In genomic region chr3:11509175-11510000, GRCh38 we compare ENCODE assay signal across 8 cellular contexts.
DNase-seq lines count a peak whose midpoint lies in the region; ATAC-seq and TF ChIP-seq lines count a peak whose summit lies in the region.

No MANE protein-coding gene starts in this region.

- H3K27ac ChIP-seq in muscle layer of colon (ENCODE audit: low read depth, low read length), result peak overlapping the region; percentile 64

- no peak overlapping the region for H3K9ac ChIP-seq in muscle layer of colon (ENCODE audit: low read length)

- no peak for ATAC-seq in HG02870 (IDR thresholded peaks at IDR 0.05; ENCODE audit: unreplicated experiment)

- H3K4me3 ChIP-seq in epithelial cell of esophagus (ENCODE audit: low read length) (no peak overlapping the region), muscle layer of colon (ENCODE audit: low read depth in 1 of 2, low read length in 2 of 2) (peak overlapping the region in 1 of 2 donors; percentile 9)

- no peak for TF ChIP-seq CTCF in epithelial cell of esophagus (IDR thresholded peaks at IDR 0.05; ENCODE audit: insufficient read depth, low read depth, low read length, missing control alignments)

- H3K9me3 ChIP-seq in muscle layer of colon (ENCODE audit: low read length), result no peaks in the 10 kb centered on the region

- H3K27me3 ChIP-seq in muscle layer of colon (ENCODE audit: control insufficient read depth in 1 of 2, insufficient read depth in 2 of 2, low read length in 2 of 2), result no peaks in the 10 kb centered on the region

- H3K4me1 ChIP-seq in muscle layer of colon (ENCODE audit: insufficient read depth, low read length), result peaks cover 41% of the 10 kb centered on the region

- DNase-seq in GM04503 (ENCODE audit: low read depth) (peak; percentile 67), NCI-H748 treated with DMSO at 0.1 percent for 48 hours (lab: John Stamatoyannopoulos, UW) (peak; percentile 77), epithelial cell of esophagus (ENCODE audit: low read depth) (peak; percentile 47), T-helper 2 cell (no peak), inferior parietal cortex (ENCODE audit: extremely low spot score) (no peak), RKO (ENCODE audit: low spot score) (no peak)

- no peaks in the 10 kb centered on the region for H3K36me3 ChIP-seq in muscle layer of colon (ENCODE audit: insufficient read depth, low read length)

Comparison
In these comparisons a context has a peak if more than half of its experiments do, and no peak if none do; other contexts are left out.
1. DNase-seq: peak in GM04503 (single experiment), NCI-H748 treated with DMSO at 0.1 percent for 48 hours (single experiment) and epithelial cell of esophagus (single experiment); none in T-helper 2 cell (0 of 5), inferior parietal cortex (single experiment) and RKO (single experiment).